Comparison of ENCODE assay signal across 9 cellular contexts in genomic region chr3:186057594-186057993, GRCh38. TPM values are rescaled to one million over a fixed set of nuclear protein-coding genes. Genes with fewer than 3 reads are reported as not detected.
DNase-seq lines count a peak whose midpoint lies in the region; ATAC-seq and TF ChIP-seq lines count a peak whose summit lies in the region.
"Had no signal": no experiment of that assay in that cellular context is flagged by ENCODE, and none has a peak within 500 bp of the region (broad histone marks: within the 10 kb centered on the region; RNA-seq: fewer than 3 reads in every experiment).

No MANE protein-coding gene starts in this region.

- H3K4me2 ChIP-seq in PC-3 (ENCODE audit: low read length): no peak overlapping the region

- H3K36me3 ChIP-seq in H7 (replicated peaks; ENCODE audit: control insufficient read depth, insufficient read depth, low read length) (peaks cover 2% of the 10 kb centered on the region), PC-3 (ENCODE audit: low read depth, low read length) (peaks cover 30% of the 10 kb centered on the region)

- H3K9me3 Mint-ChIP-seq in chondrocyte (ENCODE audit: low read depth): no peaks in the 10 kb centered on the region
- H3K9me3 Mint-ChIP-seq in stimulated activated naive B cell treated with anti-CD40 and anti-IgM and Interleukin-4, amounts not matched to agents 10 μg/mL and 1 μg/mL and 100 μg/mL, for 72 hours: no peaks in the 10 kb centered on the region
- no peaks in the 10 kb centered on the region for H3K9me3 Mint-ChIP-seq in activated naive CD8-positive, alpha-beta T cell treated with anti-CD3 and anti-CD28 coated beads for 36 hours
- H3K9me3 Mint-ChIP-seq: brain had no signal

- H3F3A ChIP-seq in PC-3 (ENCODE audit: low read length, unreplicated experiment): no peaks in the 10 kb centered on the region

- no peaks in the 10 kb centered on the region for H3K9me3 ChIP-seq in PC-3 (ENCODE audit: low read length)

- no peaks in the 10 kb centered on the region for H3K9me2 ChIP-seq in PC-3 (replicated peaks; ENCODE audit: low read length)

- H3K4me1 Mint-ChIP-seq in chondrocyte (ENCODE audit: low read depth): no peaks in the 10 kb centered on the region
- no peaks in the 10 kb centered on the region for H3K4me1 Mint-ChIP-seq in stimulated activated naive B cell treated with anti-CD40 and anti-IgM and Interleukin-4, amounts not matched to agents 10 μg/mL and 1 μg/mL and 100 μg/mL, for 72 hours
- peaks cover 11% of the 10 kb centered on the region for H3K4me1 Mint-ChIP-seq in activated naive CD8-positive, alpha-beta T cell treated with anti-CD3 and anti-CD28 coated beads for 36 hours

- no TSS peak for BruUV-seq in PC-3 (replicated peaks; lab: Mats Ljungman, UMichigan)

- CTCF ChIA-PET in PC-3 (lab: Charles Lee): no interaction called here

- H3K36me3 Mint-ChIP-seq in chondrocyte (ENCODE audit: low read depth): peaks cover 13% of the 10 kb centered on the region
- peaks cover 0 to 2% of the 10 kb centered on the region in 2 donors for H3K36me3 Mint-ChIP-seq in stimulated activated naive B cell treated with anti-CD40 and anti-IgM and Interleukin-4, amounts not matched to agents 10 μg/mL and 1 μg/mL and 100 μg/mL, for 72 hours
- no peaks in the 10 kb centered on the region for H3K36me3 Mint-ChIP-seq in activated naive CD8-positive, alpha-beta T cell treated with anti-CD3 and anti-CD28 coated beads for 36 hours

- H3K27me3 ChIP-seq in H7 (ENCODE audit: control insufficient read depth, insufficient read depth, low read length): no peaks in the 10 kb centered on the region
- no peaks in the 10 kb centered on the region for H3K27me3 ChIP-seq in PC-3 (ENCODE audit: low read length)

- no peaks in the 10 kb centered on the region for H3K4me1 ChIP-seq in PC-3 (ENCODE audit: insufficient read depth, low read length)

- TF ChIP-seq CTCF in PC-3 (conservative IDR thresholded peaks at IDR 0.05; ENCODE audit: low read depth, low read length): no peak
- no peak for TF ChIP-seq CTCF in chondrocyte (IDR thresholded peaks at IDR 0.05)

- H3K9ac ChIP-seq in PC-3 (ENCODE audit: low read length): no peak overlapping the region

- peak; percentile 44 for DNase-seq in H7
- DNase-seq in PC-3: peak; percentile 34
- DNase-seq in fibroblast of gingiva (ENCODE audit: low read depth): peak; percentile 87
- DNase-seq in renal cortical epithelial cell (ENCODE audit: low read depth): peak; percentile 59
- DNase-seq in chondrocyte (ENCODE audit: low spot score): no peak
- DNase-seq in stimulated activated naive B cell treated with anti-CD40 and anti-IgM and Interleukin-4, amounts not matched to agents 10 μg/mL and 1 μg/mL and 100 μg/mL, for 72 hours: no peak
- no peak for DNase-seq in activated naive CD8-positive, alpha-beta T cell treated with anti-CD3 and anti-CD28 coated beads for 36 hours
- DNase-seq: small intestine had no signal

- H3K4me3 ChIP-seq in H7 (ENCODE audit: insufficient read depth, low read depth, low read length) (no peak overlapping the region), PC-3 (ENCODE audit: low read length) (no peak overlapping the region)

- no peak overlapping the region for H3K27ac ChIP-seq in PC-3 (ENCODE audit: low read length)

- H4K20me1 ChIP-seq in PC-3 (ENCODE audit: low read length): no peaks in the 10 kb centered on the region

- POLR2A ChIA-PET in PC-3 (lab: Charles Lee; ENCODE audit: unreplicated experiment): no interaction called here

- intact Hi-C loops in PC-3 (cut with micrococcal nuclease): no loop called here

- no peak overlapping the region for H3K4me3 Mint-ChIP-seq in chondrocyte (ENCODE audit: unreplicated experiment)
- H3K4me3 Mint-ChIP-seq in stimulated activated naive B cell treated with anti-CD40 and anti-IgM and Interleukin-4, amounts not matched to agents 10 μg/mL and 1 μg/mL and 100 μg/mL, for 72 hours: no peak overlapping the region
- H3K4me3 Mint-ChIP-seq in activated naive CD8-positive, alpha-beta T cell treated with anti-CD3 and anti-CD28 coated beads for 36 hours: no peak overlapping the region
- H3K4me3 Mint-ChIP-seq: brain had no signal

- ATAC-seq in PC-3: peak; percentile 33; the same call in 1 of the 2 replicates
- no peak for ATAC-seq in stimulated activated naive B cell treated with anti-CD40 and anti-IgM and Interleukin-4, amounts not matched to agents 10 μg/mL and 1 μg/mL and 100 μg/mL, for 72 hours (replicated peaks)

- no peaks in the 10 kb centered on the region for H3K27me3 Mint-ChIP-seq in chondrocyte (ENCODE audit: low read depth)
- H3K27me3 Mint-ChIP-seq in stimulated activated naive B cell treated with anti-CD40 and anti-IgM and Interleukin-4, amounts not matched to agents 10 μg/mL and 1 μg/mL and 100 μg/mL, for 72 hours: peaks cover 3 to 7% of the 10 kb centered on the region in 2 donors
- peaks cover 64% of the 10 kb centered on the region for H3K27me3 Mint-ChIP-seq in activated naive CD8-positive, alpha-beta T cell treated with anti-CD3 and anti-CD28 coated beads for 36 hours
- H3K27me3 Mint-ChIP-seq: brain had no signal

- no peak overlapping the region for H2AFZ ChIP-seq in PC-3 (ENCODE audit: low read length)

- no peak overlapping the region for H3K27ac Mint-ChIP-seq in chondrocyte (ENCODE audit: unreplicated experiment)
- no peak overlapping the region for H3K27ac Mint-ChIP-seq in stimulated activated naive B cell treated with anti-CD40 and anti-IgM and Interleukin-4, amounts not matched to agents 10 μg/mL and 1 μg/mL and 100 μg/mL, for 72 hours
- H3K27ac Mint-ChIP-seq in activated naive CD8-positive, alpha-beta T cell treated with anti-CD3 and anti-CD28 coated beads for 36 hours: no peak overlapping the region

- H3K79me2 ChIP-seq in PC-3 (ENCODE audit: low read length): no peaks in the 10 kb centered on the region

RNA-seq across cellular contexts. Expression of gene ETV5, which starts 51.3 kb away (rescaled TPM):
- total RNA-seq in H7 (2014; rRNA removed; shearing (Covaris generic)): 51.1 and 60.9 TPM in 2 replicates
- 41.4 and 60.6 TPM in 2 replicates for total RNA-seq in PC-3 (2014; rRNA removed)
- total RNA-seq in renal cortical epithelial cell: 10.5 and 17.5 TPM in 2 replicates
- 20.9 to 23.1 TPM (median 22.9 TPM) in 3 replicates for total RNA-seq in chondrocyte
- 1 to 10 TPM; 1.0 to 1.2 TPM for total RNA-seq in activated naive CD8-positive, alpha-beta T cell treated with anti-CD3 and anti-CD28 coated beads for 36 hours

Comparison
In these comparisons a context has a peak if more than half of its experiments do, and no peak if none do; other contexts are left out.
1. DNase-seq: peak in H7 (single experiment), PC-3 (single experiment), fibroblast of gingiva (single experiment) and renal cortical epithelial cell (single experiment); none in chondrocyte (single experiment), stimulated activated naive B cell treated with anti-CD40 and anti-IgM and Interleukin-4, amounts not matched to agents 10 μg/mL and 1 μg/mL and 100 μg/mL, for 72 hours (single experiment) and activated naive CD8-positive, alpha-beta T cell treated with anti-CD3 and anti-CD28 coated beads for 36 hours (single experiment).